ENCODE assay signal across 1 cellular context in genomic region chr5:139276426-139276825, GRCh38.
TF ChIP-seq lines count a peak whose summit lies in the region.

No MANE protein-coding gene starts in this region.

TF ChIP-seq in HCT116, 20 proteins besides CTCF, POLR2A, EP300 and RAD21 (continued from another document):
- TF ChIP-seq SP1 (IDR thresholded peaks at IDR 0.05; ENCODE audit: low read depth): no peak
- TF ChIP-seq EZH2phosphoT487 (IDR thresholded peaks at IDR 0.05; ENCODE audit: borderline replicate concordance): no peak
- TF ChIP-seq MAX (IDR thresholded peaks at IDR 0.05): no peak
